ENCODE assay signal across 3 cellular contexts in genomic region chr7:157995815-157996214, GRCh38.
TF ChIP-seq lines count a peak whose summit lies in the region.

No MANE protein-coding gene starts in this region.

TF ChIP-seq in A549, 52 proteins besides CTCF, POLR2A, EP300 and RAD21 (continued from another document):
- TF ChIP-seq REST (IDR thresholded peaks at IDR 0.05) (no peak), KDM1A (IDR thresholded peaks at IDR 0.05; ENCODE audit: low read depth) (peak; percentile 89), SREBF2 (IDR thresholded peaks at IDR 0.05) (no peak)

TF ChIP-seq in HEK293, 187 proteins besides CTCF, POLR2A, EP300 and RAD21 (continued from another document):
- TF ChIP-seq ZNF280D (tag by site-specific recombination; IDR thresholded peaks at IDR 0.05) = 0 out of 2 replicates have a peak, but pooled peaks have one; percentile 14

TF ChIP-seq in K562, 482 proteins besides CTCF, POLR2A, EP300 and RAD21 (continued from another document and continues in another):
- TF ChIP-seq HDAC3 (IDR thresholded peaks at IDR 0.05; ENCODE audit: borderline replicate concordance, partially characterized antibody) (no peak), WHSC1 (IDR thresholded peaks at IDR 0.05; ENCODE audit: low read length) (no peak), SMAD4 (CRISPR knock-in tag; conservative IDR thresholded peaks at IDR 0.05) (no peak), TAF1 (IDR thresholded peaks at IDR 0.05; ENCODE audit: control insufficient read depth, extremely low read depth, insufficient read depth, low read length, severe bottlenecking) (no peak), MNT (conservative IDR thresholded peaks at IDR 0.05) (no peak), PURB (CRISPR knock-in tag; IDR thresholded peaks at IDR 0.05; ENCODE audit: low read depth) (no peak), GABPA (tag; conservative IDR thresholded peaks at IDR 0.05; ENCODE audit: low read depth) (no peak), ZNF165 (CRISPR knock-in tag; IDR thresholded peaks at IDR 0.05; ENCODE audit: borderline replicate concordance) (no peak), ZNF347 (CRISPR knock-in tag; IDR thresholded peaks at IDR 0.05; ENCODE audit: low read depth) (no peak), RBM25 (IDR thresholded peaks at IDR 0.05; ENCODE audit: low read depth, low read length, severe bottlenecking) (peak; percentile 91), ZBTB7A (IDR thresholded peaks at IDR 0.05; ENCODE audit: borderline replicate concordance, control insufficient read depth, low read depth, low read length) (no peak), ZNF146 (CRISPR knock-in tag; IDR thresholded peaks at IDR 0.05; ENCODE audit: unreplicated experiment) (peak; percentile 100), CREBBP (IDR thresholded peaks at IDR 0.05; ENCODE audit: low read depth, low read length) (no peak), ZNF398 (CRISPR knock-in tag; IDR thresholded peaks at IDR 0.05) (no peak), ZNF77 (CRISPR knock-in tag; IDR thresholded peaks at IDR 0.05) (no peak), ARID4B (CRISPR knock-in tag; IDR thresholded peaks at IDR 0.05) (no peak), CUX1 (CRISPR knock-in tag; IDR thresholded peaks at IDR 0.05) (no peak), NR1H2 (CRISPR knock-in tag; IDR thresholded peaks at IDR 0.05) (no peak), BCOR (IDR thresholded peaks at IDR 0.05) (peak; percentile 77), ZZZ3 (IDR thresholded peaks at IDR 0.05) (no peak), RNF2 (IDR thresholded peaks at IDR 0.05) (no peak), HSF4 (CRISPR knock-in tag; IDR thresholded peaks at IDR 0.05; ENCODE audit: borderline replicate concordance) (no peak), ZNF668 (CRISPR knock-in tag; IDR thresholded peaks at IDR 0.05) (no peak), SIN3A (IDR thresholded peaks at IDR 0.05; ENCODE audit: borderline replicate concordance in 2 of 2, control insufficient read depth in 1 of 2, low read depth in 2 of 2, low read length in 2 of 2) (no peak), KAT7 (CRISPR knock-in tag; IDR thresholded peaks at IDR 0.05; ENCODE audit: borderline replicate concordance) (no peak), ZBTB11 (CRISPR knock-in tag; IDR thresholded peaks at IDR 0.05) (no peak), CBX2 (IDR thresholded peaks at IDR 0.05; ENCODE audit: insufficient read depth, low read length, poor library complexity, severe bottlenecking) (no peak), ZFP91 (CRISPR knock-in tag; IDR thresholded peaks at IDR 0.05) (no peak), ZFP36 (IDR thresholded peaks at IDR 0.05; ENCODE audit: low read depth, low read length, partially characterized antibody) (no peak), ARNT (IDR thresholded peaks at IDR 0.05) (no peak), ELK1 (CRISPR knock-in tag; IDR thresholded peaks at IDR 0.05) (no peak)
